Comparison of ENCODE assay signal across 1 cellular context in genomic region chr12:63848450-63848849, GRCh38.
TF ChIP-seq lines count a peak whose summit lies in the region.

No MANE protein-coding gene starts in this region.

TF ChIP-seq in IMR-90, 13 proteins besides CTCF, POLR2A, EP300 and RAD21:
- TF ChIP-seq CHD1 (IDR thresholded peaks at IDR 0.05; ENCODE audit: low read depth, low read length) = no peak
- no peak for TF ChIP-seq SMC3 (IDR thresholded peaks at IDR 0.05; ENCODE audit: low read depth, low read length)
- no peak for TF ChIP-seq MXI1 (IDR thresholded peaks at IDR 0.05; ENCODE audit: borderline replicate concordance, low read depth, low read length)
- TF ChIP-seq RCOR1 (IDR thresholded peaks at IDR 0.05; ENCODE audit: insufficient replicate concordance, low read length) = no peak
- TF ChIP-seq ELK1 (IDR thresholded peaks at IDR 0.05; ENCODE audit: borderline replicate concordance, low read depth, low read length) = no peak
- no peak for TF ChIP-seq CEBPB (IDR thresholded peaks at IDR 0.05; ENCODE audit: low read depth, low read length)
- TF ChIP-seq FOS (IDR thresholded peaks at IDR 0.05; ENCODE audit: low read depth, low read length) = no peak
- TF ChIP-seq USF2 (IDR thresholded peaks at IDR 0.05; ENCODE audit: low read depth, low read length) = no peak
- no peak for TF ChIP-seq MAFK (IDR thresholded peaks at IDR 0.05; ENCODE audit: low read depth, low read length)
- no peak for TF ChIP-seq BHLHE40 (IDR thresholded peaks at IDR 0.05; ENCODE audit: low read depth, low read length)
- no peak for TF ChIP-seq RFX5 (IDR thresholded peaks at IDR 0.05; ENCODE audit: low read depth, low read length)
- TF ChIP-seq MAZ (IDR thresholded peaks at IDR 0.05; ENCODE audit: borderline replicate concordance, low read depth, low read length) = no peak
